ENCODE assay signal across 1 cellular context in genomic region chr3:38133557-38134405, GRCh38.
TF ChIP-seq lines count a peak whose summit lies in the region.

No MANE protein-coding gene starts in this region.

TF ChIP-seq in HepG2, 621 proteins besides CTCF, POLR2A, EP300 and RAD21 (continued from another document and continues in another):
- TF ChIP-seq RARA (CRISPR knock-in tag; IDR thresholded peaks at IDR 0.05), result peak; percentile 83
- TF ChIP-seq HMG20A (CRISPR knock-in tag; IDR thresholded peaks at IDR 0.05; ENCODE audit: borderline replicate concordance), result peak; percentile 80; the same call in 1 of the 2 replicates
- TF ChIP-seq ZNF501 (CRISPR knock-in tag; IDR thresholded peaks at IDR 0.05), result peak; percentile 75
- no peak for TF ChIP-seq TRIM22 (IDR thresholded peaks at IDR 0.05)
- TF ChIP-seq HNF4A (CRISPR knock-in tag; IDR thresholded peaks at IDR 0.05), result peak; percentile 99
- peak; percentile 75; the same call in 1 of the 2 replicates for TF ChIP-seq HINFP (CRISPR knock-in tag; IDR thresholded peaks at IDR 0.05; ENCODE audit: low read depth)
- 0 out of 2 replicates have a peak, but pooled peaks have one; percentile 16 for TF ChIP-seq KAT7 (CRISPR knock-in tag; IDR thresholded peaks at IDR 0.05; ENCODE audit: borderline replicate concordance)
- peak; percentile 99 for TF ChIP-seq HNF4G (IDR thresholded peaks at IDR 0.05; ENCODE audit: borderline replicate concordance, low read depth, low read length)
- peak; percentile 96 for TF ChIP-seq HNF4G (CRISPR knock-in tag; IDR thresholded peaks at IDR 0.05; ENCODE audit: borderline replicate concordance, low read depth)
- no peak for TF ChIP-seq ATF5 (CRISPR knock-in tag; IDR thresholded peaks at IDR 0.05; ENCODE audit: low read depth)
- TF ChIP-seq ZNF30 (CRISPR knock-in tag; IDR thresholded peaks at IDR 0.05), result no peak
- TF ChIP-seq TAF15 (IDR thresholded peaks at IDR 0.05; ENCODE audit: low read depth, low read length, poor library complexity, severe bottlenecking), result no peak
- peak; percentile 45; the same call in 1 of the 2 replicates for TF ChIP-seq MIER3 (CRISPR knock-in tag; IDR thresholded peaks at IDR 0.05; ENCODE audit: borderline replicate concordance)
- TF ChIP-seq GRHL1 (CRISPR knock-in tag; conservative IDR thresholded peaks at IDR 0.05), result no peak
- no peak for TF ChIP-seq ZNF33A (CRISPR knock-in tag; IDR thresholded peaks at IDR 0.05; ENCODE audit: borderline replicate concordance)
- no peak for TF ChIP-seq POLR2AphosphoS2 (IDR thresholded peaks at IDR 0.05; ENCODE audit: low read depth, low read length)
- no peak for TF ChIP-seq ELK4 (CRISPR knock-in tag; IDR thresholded peaks at IDR 0.05; ENCODE audit: borderline replicate concordance)
- no peak for TF ChIP-seq STAT5B (CRISPR knock-in tag; IDR thresholded peaks at IDR 0.05)
- TF ChIP-seq ZBTB26 (CRISPR knock-in tag; IDR thresholded peaks at IDR 0.05; ENCODE audit: borderline replicate concordance), result no peak
- peak; percentile 81 for TF ChIP-seq HOMEZ (CRISPR knock-in tag; IDR thresholded peaks at IDR 0.05; ENCODE audit: low read depth)
- no peak for TF ChIP-seq SP1 (IDR thresholded peaks at IDR 0.05)
- no peak for TF ChIP-seq SP1 (CRISPR knock-in tag; IDR thresholded peaks at IDR 0.05)
- peak; percentile 28; the same call in 1 of the 2 replicates for TF ChIP-seq NFKBIZ (CRISPR knock-in tag; IDR thresholded peaks at IDR 0.05)
- TF ChIP-seq JUN (CRISPR knock-in tag; IDR thresholded peaks at IDR 0.05), result peak; percentile 99
- 0 out of 2 replicates have a peak, but pooled peaks have one; percentile 45 for TF ChIP-seq AKAP8 (CRISPR knock-in tag; IDR thresholded peaks at IDR 0.05)
- TF ChIP-seq ZBTB46 (CRISPR knock-in tag; IDR thresholded peaks at IDR 0.05; ENCODE audit: borderline replicate concordance), result no peak
- peak; percentile 43 for TF ChIP-seq RBFOX2 (IDR thresholded peaks at IDR 0.05; ENCODE audit: low read depth, low read length)
- no peak for TF ChIP-seq MATR3 (CRISPR knock-in tag; IDR thresholded peaks at IDR 0.05)
- TF ChIP-seq HOXD1 (CRISPR knock-in tag; IDR thresholded peaks at IDR 0.05), result peak; percentile 82
- TF ChIP-seq POGZ (CRISPR knock-in tag; IDR thresholded peaks at IDR 0.05), result peak; percentile 80
- TF ChIP-seq FOXJ3 (CRISPR knock-in tag; IDR thresholded peaks at IDR 0.05; ENCODE audit: borderline replicate concordance), result peak; percentile 84; the same call in 1 of the 2 replicates
- peak; percentile 76; the same call in 1 of the 2 replicates for TF ChIP-seq ZBTB34 (CRISPR knock-in tag; IDR thresholded peaks at IDR 0.05)
- TF ChIP-seq SAP130 (CRISPR knock-in tag; IDR thresholded peaks at IDR 0.05; ENCODE audit: low read depth), result peak; percentile 97
- TF ChIP-seq ZBTB4 (CRISPR knock-in tag; IDR thresholded peaks at IDR 0.05; ENCODE audit: borderline replicate concordance), result no peak
- no peak for TF ChIP-seq MTA3 (CRISPR knock-in tag; IDR thresholded peaks at IDR 0.05)
- no peak for TF ChIP-seq SATB2 (CRISPR knock-in tag; IDR thresholded peaks at IDR 0.05)
- no peak for TF ChIP-seq ZNF768 (CRISPR knock-in tag; IDR thresholded peaks at IDR 0.05)
- 0 out of 2 replicates have a peak, but pooled peaks have one; percentile 35 for TF ChIP-seq KLF6 (CRISPR knock-in tag; IDR thresholded peaks at IDR 0.05)
- no peak for TF ChIP-seq AHR (CRISPR knock-in tag; IDR thresholded peaks at IDR 0.05)
- peak; percentile 80 for TF ChIP-seq ZNF7 (CRISPR knock-in tag; IDR thresholded peaks at IDR 0.05)
- TF ChIP-seq ZNF253 (CRISPR knock-in tag; IDR thresholded peaks at IDR 0.05; ENCODE audit: borderline replicate concordance), result no peak
- peak; percentile 48; the same call in 1 of the 2 replicates for TF ChIP-seq ZNF335 (CRISPR knock-in tag; IDR thresholded peaks at IDR 0.05)
- no peak for TF ChIP-seq NPAS2 (CRISPR knock-in tag; IDR thresholded peaks at IDR 0.05; ENCODE audit: borderline replicate concordance)
- TF ChIP-seq ATRX (CRISPR knock-in tag; IDR thresholded peaks at IDR 0.05; ENCODE audit: borderline replicate concordance), result no peak
- no peak for TF ChIP-seq KMT2B (CRISPR knock-in tag; IDR thresholded peaks at IDR 0.05)
- peak; percentile 53; the same call in 1 of the 2 replicates for TF ChIP-seq ZNF572 (CRISPR knock-in tag; IDR thresholded peaks at IDR 0.05)
- 0 out of 2 replicates have a peak, but pooled peaks have one; percentile 46 for TF ChIP-seq BRCA1 (CRISPR knock-in tag; IDR thresholded peaks at IDR 0.05)
